Comparison of ENCODE assay signal across 13 cellular contexts in the genomic region with DNA sequence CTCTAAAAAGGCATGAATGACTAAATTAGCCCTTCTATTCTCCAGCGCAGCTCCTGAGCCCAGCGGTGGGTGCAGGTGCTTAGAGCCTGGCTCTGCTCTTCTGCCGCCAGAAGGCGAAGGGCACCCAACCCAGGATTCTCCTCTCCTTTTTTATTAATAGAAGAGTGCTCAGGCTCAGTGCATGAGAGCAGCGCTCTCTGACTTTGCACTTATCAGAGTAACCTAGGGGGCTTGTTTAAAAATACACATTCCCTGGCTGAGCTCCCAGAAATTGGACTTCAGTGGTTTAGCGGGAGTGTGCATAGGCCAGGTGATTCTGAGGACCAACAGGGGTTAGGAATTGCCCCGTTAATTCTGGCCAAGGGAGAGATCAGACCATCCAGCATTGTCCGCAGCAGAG. TPM values are rescaled to one million over a fixed set of nuclear protein-coding genes. Genes with fewer than 3 reads are reported as not detected.
A peak's percentile ranks its signal among the peaks of the same experiment; 100 is the strongest.
DNase-seq lines count a peak whose midpoint lies in the region; ATAC-seq lines count a peak whose summit lies in the region.
"Had no signal": no experiment of that assay in that cellular context is flagged by ENCODE, and none has a peak within 500 bp of the region (broad histone marks: within the 10 kb centered on the region; RNA-seq: fewer than 3 reads in every experiment).

No MANE protein-coding gene starts in this region.

- H3K36me3 Mint-ChIP-seq in IgD-negative memory B cell (peaks cover 2% of the 10 kb centered on the region), memory B cell (peaks cover 2% of the 10 kb centered on the region)
- H3K36me3 Mint-ChIP-seq in activated naive CD8-positive, alpha-beta T cell treated with anti-CD3 and anti-CD28 coated beads for 36 hours = peaks cover 20% of the 10 kb centered on the region

- peaks cover 9 to 29% (median 17%) of the 10 kb centered on the region in 3 donors for H3K4me1 Mint-ChIP-seq in IgD-negative memory B cell
- H3K4me1 Mint-ChIP-seq in activated naive CD8-positive, alpha-beta T cell treated with anti-CD3 and anti-CD28 coated beads for 36 hours = peaks cover 15% of the 10 kb centered on the region
- H3K4me1 Mint-ChIP-seq in memory B cell = peaks cover 7% of the 10 kb centered on the region

- H3K27ac Mint-ChIP-seq in IgD-negative memory B cell (peak overlapping the region in 1 of 3 donors; percentile 9), memory B cell (no peak overlapping the region)
- H3K27ac Mint-ChIP-seq in activated naive CD8-positive, alpha-beta T cell treated with anti-CD3 and anti-CD28 coated beads for 36 hours = no peak overlapping the region

- H3K9me3 Mint-ChIP-seq in IgD-negative memory B cell (no peaks in the 10 kb centered on the region), memory B cell (no peaks in the 10 kb centered on the region)
- no peaks in the 10 kb centered on the region for H3K9me3 Mint-ChIP-seq in activated naive CD8-positive, alpha-beta T cell treated with anti-CD3 and anti-CD28 coated beads for 36 hours

- H3K4me3 Mint-ChIP-seq in IgD-negative memory B cell (peak overlapping the region; percentile 63 to 89 (median 72)), memory B cell (peak overlapping the region; percentile 53)
- peak overlapping the region; percentile 40 for H3K4me3 Mint-ChIP-seq in activated naive CD8-positive, alpha-beta T cell treated with anti-CD3 and anti-CD28 coated beads for 36 hours

- H3K27me3 Mint-ChIP-seq in IgD-negative memory B cell (no peaks in the 10 kb centered on the region), memory B cell (no peaks in the 10 kb centered on the region)
- peaks cover 7% of the 10 kb centered on the region for H3K27me3 Mint-ChIP-seq in activated naive CD8-positive, alpha-beta T cell treated with anti-CD3 and anti-CD28 coated beads for 36 hours

- DNase-seq in NCI-H748 (lab: John Stamatoyannopoulos, UW; ENCODE audit: unreplicated experiment) = peak; percentile 65
- DNase-seq in NCI-H748 treated with DMSO at 0.1 percent for 48 hours (lab: John Stamatoyannopoulos, UW) = no peak
- no peak for DNase-seq in activated naive CD8-positive, alpha-beta T cell treated with anti-CD3 and anti-CD28 coated beads for 36 hours
- no peak for DNase-seq in memory B cell (ENCODE audit: low spot score in 2 of 2)
- no peak for DNase-seq in HCEC 1CT
- DNase-seq: activated effector memory CD4-positive, alpha-beta T cell treated with Interleukin-2 at 50 U/mL for 16 hours; hippocampal formation; KBM-7; NCI-H187 treated with DMSO at 0.1 percent for 48 hours; trophoblast cell had no signal

- ATAC-seq in memory B cell (ENCODE audit: low read depth) (no peak), GM18868 (IDR thresholded peaks at IDR 0.05; ENCODE audit: unreplicated experiment) (no peak), GM21381 (IDR thresholded peaks at IDR 0.05; ENCODE audit: unreplicated experiment) (no peak)

RNA-seq across cellular contexts. Expression of gene PFKP, which starts 1.7 kb away (rescaled TPM):
- polyA plus RNA-seq in IgD-negative memory B cell = 42.2 TPM
- total RNA-seq in activated naive CD8-positive, alpha-beta T cell treated with anti-CD3 and anti-CD28 coated beads for 36 hours = 100 to 1,000 TPM; 231 to 242 TPM
